26 cellular contexts compared by ENCODE assay signal in genomic region chr1:179921472-179921871, GRCh38. TPM values are rescaled to one million over a fixed set of nuclear protein-coding genes. Genes with fewer than 3 reads are reported as not detected.
DNase-seq lines count a peak whose midpoint lies in the region; ATAC-seq and TF ChIP-seq lines count a peak whose summit lies in the region.
"Had no signal": no experiment of that assay in that cellular context is flagged by ENCODE, and none has a peak within 500 bp of the region (broad histone marks: within the 10 kb centered on the region; RNA-seq: fewer than 3 reads in every experiment).

No MANE protein-coding gene starts in this region.

- TF ChIP-seq CTCF in endothelial cell (IDR thresholded peaks at IDR 0.05; ENCODE audit: unreplicated experiment), result no peak

- H3K36me3 ChIP-seq in mesodermal cell (ENCODE audit: control insufficient read depth, insufficient read depth, low read length), result peaks cover 17% of the 10 kb centered on the region

- peak overlapping the region; percentile 55 for H3K27ac Mint-ChIP-seq in activated T-cell treated with anti-CD3 and anti-CD28 coated beads, Interleukin-2, amount 50 U/mL, for 72 hours
- peak overlapping the region; percentile 59 for H3K27ac Mint-ChIP-seq in endothelial cell (ENCODE audit: unreplicated experiment)
- H3K27ac Mint-ChIP-seq in activated CD8-positive, alpha-beta memory T cell treated with anti-CD3 and anti-CD28 coated beads, Interleukin-2, amount 10 ng/mL, durations not matched to agents 7 days and 5 days, result no peak overlapping the region
- H3K27ac Mint-ChIP-seq: activated naive CD4-positive, alpha-beta T cell treated with anti-CD3 and anti-CD28 coated beads, Interleukin-2, amount 50 U/mL, for 72 hours; activated T-helper 2 cell treated with anti-CD3 and anti-CD28 coated beads, Interferon-gamma antibody, Interleukin-2, Interleukin-4, amounts not matched to agents 10 μg/mL and 5 μg/mL and 100 μg/mL, durations not matched to agents 14 hours and 24 hours and 36 hours; CD4-positive, alpha-beta memory T cell had no signal

- no peaks in the 10 kb centered on the region for H3K4me1 Mint-ChIP-seq in activated T-cell treated with anti-CD3 and anti-CD28 coated beads, Interleukin-2, amount 50 U/mL, for 72 hours (ENCODE audit: low read depth)
- peaks cover 8% of the 10 kb centered on the region for H3K4me1 Mint-ChIP-seq in activated T-cell treated with anti-CD3 and anti-CD28 coated beads, Interleukin-2, amount 50 U/mL, for 4 hours (ENCODE audit: low read depth)
- peaks cover 19% of the 10 kb centered on the region for H3K4me1 Mint-ChIP-seq in endothelial cell (ENCODE audit: unreplicated experiment)
- peaks cover 15% of the 10 kb centered on the region for H3K4me1 Mint-ChIP-seq in activated CD8-positive, alpha-beta memory T cell treated with anti-CD3 and anti-CD28 coated beads, Interleukin-2, amount 10 ng/mL, durations not matched to agents 7 days and 5 days

- H3K27ac ChIP-seq in mesodermal cell (ENCODE audit: low read depth, low read length, severe bottlenecking), result peak overlapping the region; percentile 47
- H3K27ac ChIP-seq in caudate nucleus (ENCODE audit: low read depth, low read length), result no peak overlapping the region
- H3K27ac ChIP-seq: 22Rv1, SK-N-MC, skin epidermis, upper lobe of left lung, WERI-Rb-1 had no signal

- no peak for DNase-seq in activated T-cell treated with anti-CD3 and anti-CD28 coated beads, Interleukin-2, amount 50 U/mL, for 72 hours
- no peak for DNase-seq in activated T-cell treated with anti-CD3 and anti-CD28 coated beads, Interleukin-2, amount 50 U/mL, for 4 hours
- no peak for DNase-seq in endothelial cell (ENCODE audit: low spot score)
- DNase-seq in caudate nucleus (lab: John Stamatoyannopoulos, UW), result no peak
- DNase-seq in NCI-H2081 treated with DMSO at 0.1 percent for 48 hours (lab: John Stamatoyannopoulos, UW), result no peak
- no peak for DNase-seq in GDM1 (lab: John Stamatoyannopoulos, UW)
- no peak for DNase-seq in activated CD8-positive, alpha-beta memory T cell treated with anti-CD3 and anti-CD28 coated beads, Interleukin-2, amount 10 ng/mL, durations not matched to agents 7 days and 5 days
- DNase-seq: activated CD8-positive, alpha-beta memory T cell treated with anti-CD3 and anti-CD28 coated beads, Interleukin-2, amount 50 U/mL, for 4 hours; aorta; CD4-positive, alpha-beta memory T cell; central memory CD4-positive, alpha-beta T cell; DMS153; glutamatergic neuron; GOT3; Kasumi-1; mucosa of descending colon; NCI-H1694 treated with DMSO at 0.1 percent for 48 hours; NCI-H69; upper lobe of left lung; WERI-Rb-1 had no signal

- no peaks in the 10 kb centered on the region for H3K9me3 Mint-ChIP-seq in activated T-cell treated with anti-CD3 and anti-CD28 coated beads, Interleukin-2, amount 50 U/mL, for 72 hours
- no peaks in the 10 kb centered on the region for H3K9me3 Mint-ChIP-seq in activated T-cell treated with anti-CD3 and anti-CD28 coated beads, Interleukin-2, amount 50 U/mL, for 4 hours
- H3K9me3 Mint-ChIP-seq in endothelial cell (ENCODE audit: unreplicated experiment), result no peaks in the 10 kb centered on the region
- H3K9me3 Mint-ChIP-seq in activated CD8-positive, alpha-beta memory T cell treated with anti-CD3 and anti-CD28 coated beads, Interleukin-2, amount 10 ng/mL, durations not matched to agents 7 days and 5 days (ENCODE audit: low read depth), result no peaks in the 10 kb centered on the region
- H3K9me3 Mint-ChIP-seq: activated naive CD4-positive, alpha-beta T cell treated with anti-CD3 and anti-CD28 coated beads, Interleukin-2, amount 50 U/mL, for 72 hours; activated T-helper 2 cell treated with anti-CD3 and anti-CD28 coated beads, Interferon-gamma antibody, Interleukin-2, Interleukin-4, amounts not matched to agents 10 μg/mL and 5 μg/mL and 100 μg/mL, durations not matched to agents 14 hours and 24 hours and 36 hours; CD4-positive, alpha-beta memory T cell had no signal

- H3K9me3 ChIP-seq in mesodermal cell (ENCODE audit: control insufficient read depth, low read length), result no peaks in the 10 kb centered on the region
- H3K9me3 ChIP-seq: mucosa of descending colon, upper lobe of left lung had no signal

- no peaks in the 10 kb centered on the region for H3K27me3 Mint-ChIP-seq in activated T-cell treated with anti-CD3 and anti-CD28 coated beads, Interleukin-2, amount 50 U/mL, for 72 hours (ENCODE audit: low read depth)
- no peaks in the 10 kb centered on the region for H3K27me3 Mint-ChIP-seq in activated T-cell treated with anti-CD3 and anti-CD28 coated beads, Interleukin-2, amount 50 U/mL, for 4 hours (ENCODE audit: low read depth)
- H3K27me3 Mint-ChIP-seq in endothelial cell (ENCODE audit: unreplicated experiment), result no peaks in the 10 kb centered on the region
- H3K27me3 Mint-ChIP-seq in activated CD8-positive, alpha-beta memory T cell treated with anti-CD3 and anti-CD28 coated beads, Interleukin-2, amount 10 ng/mL, durations not matched to agents 7 days and 5 days, result no peaks in the 10 kb centered on the region
- H3K27me3 Mint-ChIP-seq: CD4-positive, alpha-beta memory T cell had no signal

- peaks cover 4 to 11% of the 10 kb centered on the region in 2 donors for H3K36me3 Mint-ChIP-seq in activated T-cell treated with anti-CD3 and anti-CD28 coated beads, Interleukin-2, amount 50 U/mL, for 72 hours (ENCODE audit: insufficient read depth in 2 of 2)
- H3K36me3 Mint-ChIP-seq in activated T-cell treated with anti-CD3 and anti-CD28 coated beads, Interleukin-2, amount 50 U/mL, for 4 hours (ENCODE audit: insufficient read depth), result peaks cover 30% of the 10 kb centered on the region
- peaks cover 11% of the 10 kb centered on the region for H3K36me3 Mint-ChIP-seq in endothelial cell (ENCODE audit: low read depth, unreplicated experiment)
- peaks cover 34% of the 10 kb centered on the region for H3K36me3 Mint-ChIP-seq in activated CD8-positive, alpha-beta memory T cell treated with anti-CD3 and anti-CD28 coated beads, Interleukin-2, amount 10 ng/mL, durations not matched to agents 7 days and 5 days

- no peak overlapping the region for H3K4me3 Mint-ChIP-seq in activated T-cell treated with anti-CD3 and anti-CD28 coated beads, Interleukin-2, amount 50 U/mL, for 72 hours
- no peak overlapping the region for H3K4me3 Mint-ChIP-seq in activated T-cell treated with anti-CD3 and anti-CD28 coated beads, Interleukin-2, amount 50 U/mL, for 4 hours
- no peak overlapping the region for H3K4me3 Mint-ChIP-seq in endothelial cell (ENCODE audit: unreplicated experiment)
- no peak overlapping the region for H3K4me3 Mint-ChIP-seq in activated CD8-positive, alpha-beta memory T cell treated with anti-CD3 and anti-CD28 coated beads, Interleukin-2, amount 10 ng/mL, durations not matched to agents 7 days and 5 days
- H3K4me3 Mint-ChIP-seq: CD4-positive, alpha-beta memory T cell had no signal

- no peak for ATAC-seq in activated T-cell treated with anti-CD3 and anti-CD28 coated beads, Interleukin-2, amount 50 U/mL, for 72 hours (replicated peaks in 1 of 2)
- ATAC-seq in activated T-cell treated with anti-CD3 and anti-CD28 coated beads, Interleukin-2, amount 50 U/mL, for 4 hours, result no peak
- no peak for ATAC-seq in activated CD8-positive, alpha-beta memory T cell treated with anti-CD3 and anti-CD28 coated beads, Interleukin-2, amount 10 ng/mL, durations not matched to agents 7 days and 5 days
- ATAC-seq: mucosa of descending colon had no signal

- CTCF ChIA-PET in activated CD8-positive, alpha-beta memory T cell treated with anti-CD3 and anti-CD28 coated beads, Interleukin-2, amount 10 ng/mL, durations not matched to agents 7 days and 5 days (lab: Charles Lee), result no interaction called here

- 88 to 100% methylated on average over 1 of the region's 1 CpG for WGBS in mesodermal cell (ENCODE audit: insufficient coverage in 2 of 2), 2 experiments

- H3K4me3 ChIP-seq in mesodermal cell (ENCODE audit: extremely low read depth, insufficient read depth, low read length, poor library complexity, severe bottlenecking), result no peak overlapping the region
- H3K4me3 ChIP-seq: mucosa of descending colon, SK-N-MC, skin epidermis, upper lobe of left lung had no signal

- H3K4me1 ChIP-seq in mesodermal cell (ENCODE audit: control insufficient read depth, insufficient read depth, low read length, poor library complexity, severe bottlenecking), result peaks cover 4% of the 10 kb centered on the region
- H3K4me1 ChIP-seq: upper lobe of left lung had no signal

RNA-seq across cellular contexts. Expression of gene CEP350, which starts 33.1 kb away (rescaled TPM):
- total RNA-seq in activated T-cell treated with anti-CD3 and anti-CD28 coated beads, Interleukin-2, amount 50 U/mL, for 72 hours, result 10 to 100 TPM; 60.6 to 63.7 TPM
- total RNA-seq in activated T-cell treated with anti-CD3 and anti-CD28 coated beads, Interleukin-2, amount 50 U/mL, for 4 hours, result 10 to 100 TPM; 25.2 to 28.3 (median 28.1) TPM
- total RNA-seq in endothelial cell (ENCODE audit: unreplicated experiment), result 39.2 TPM
- 19.9 TPM for polyA plus RNA-seq in mesodermal cell (2013, experiment 1 of 2)
- polyA plus RNA-seq in mesodermal cell (2013, experiment 2 of 2), result 19.5 TPM
- total RNA-seq in activated CD8-positive, alpha-beta memory T cell treated with anti-CD3 and anti-CD28 coated beads, Interleukin-2, amount 10 ng/mL, durations not matched to agents 7 days and 5 days, result 10 to 100 TPM; 50.7 to 61.7 TPM

RNA-seq across cellular contexts. Expression of gene TOR1AIP1, which starts 39.4 kb away (rescaled TPM):
- 10 to 100 TPM; 55.2 to 57.9 TPM for total RNA-seq in activated T-cell treated with anti-CD3 and anti-CD28 coated beads, Interleukin-2, amount 50 U/mL, for 72 hours
- 10 to 100 TPM; 39.2 to 46.7 (median 40.2) TPM for total RNA-seq in activated T-cell treated with anti-CD3 and anti-CD28 coated beads, Interleukin-2, amount 50 U/mL, for 4 hours
- total RNA-seq in endothelial cell (ENCODE audit: unreplicated experiment), result 31.0 TPM
- 31.0 TPM for polyA plus RNA-seq in mesodermal cell (2013, experiment 1 of 2)
- polyA plus RNA-seq in mesodermal cell (2013, experiment 2 of 2), result 32.3 TPM
- total RNA-seq in activated CD8-positive, alpha-beta memory T cell treated with anti-CD3 and anti-CD28 coated beads, Interleukin-2, amount 10 ng/mL, durations not matched to agents 7 days and 5 days, result 10 to 100 TPM; 67.3 to 80.0 TPM

RNA-seq across cellular contexts. Expression of gene TOR1AIP2, which starts 43.9 kb away (rescaled TPM):
- total RNA-seq in activated T-cell treated with anti-CD3 and anti-CD28 coated beads, Interleukin-2, amount 50 U/mL, for 72 hours, result 10 to 100 TPM; 48.6 to 51.4 TPM
- 10 to 100 TPM; 61.7 to 64.1 (median 62.9) TPM for total RNA-seq in activated T-cell treated with anti-CD3 and anti-CD28 coated beads, Interleukin-2, amount 50 U/mL, for 4 hours
- total RNA-seq in endothelial cell (ENCODE audit: unreplicated experiment), result 71.1 TPM
- polyA plus RNA-seq in mesodermal cell (2013, experiment 1 of 2), result 32.8 TPM
- polyA plus RNA-seq in mesodermal cell (2013, experiment 2 of 2), result 32.8 TPM
- total RNA-seq in activated CD8-positive, alpha-beta memory T cell treated with anti-CD3 and anti-CD28 coated beads, Interleukin-2, amount 10 ng/mL, durations not matched to agents 7 days and 5 days, result 10 to 100 TPM; 43.5 to 50.1 TPM
